In the genomic region with DNA sequence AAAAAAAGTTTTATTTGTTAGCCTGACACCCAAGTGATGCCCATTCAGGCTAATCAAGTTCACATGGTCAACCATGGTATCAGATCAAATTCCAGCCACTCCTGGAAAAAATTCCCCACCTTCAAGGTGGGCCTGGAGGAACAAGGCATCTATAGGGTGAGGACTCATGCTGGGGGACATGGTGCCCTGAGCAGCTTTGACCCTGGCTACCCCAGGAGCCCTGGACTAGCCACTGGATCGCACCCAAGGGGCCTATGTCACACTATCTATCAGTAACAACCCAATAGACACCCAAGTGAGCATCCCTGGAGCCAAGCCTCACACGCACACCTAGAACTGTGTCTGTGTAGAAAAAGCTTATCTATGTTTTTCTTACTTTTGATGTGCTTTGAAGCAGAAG, we compare ENCODE assay signal across 20 cellular contexts.
"Had no signal": no experiment of that assay in that cellular context is flagged by ENCODE, and none has a peak within 500 bp of the region (broad histone marks: within the 10 kb centered on the region; RNA-seq: fewer than 3 reads in every experiment).

No MANE protein-coding gene starts in this region.

- H3K9me3 ChIP-seq: SJSA1 had no signal

- H3K27me3 ChIP-seq: SJSA1 had no signal

- H3K27ac ChIP-seq: KMS-11, SJSA1, SK-N-MC had no signal

- H3K4me2 ChIP-seq: KMS-11 had no signal

- DNase-seq: Kasumi-1; MM.1S; NCI-H1092 treated with DMSO at 0.1 percent for 48 hours; NCI-H1436; NCI-H187; NCI-H2029; NCI-H2081 treated with DMSO at 0.1 percent for 48 hours; NCI-H2171; NCI-H226; NCI-H446; NCI-H510A; NCI-H524 treated with DMSO at 0.1 percent for 48 hours; NCI-H69; NCI-H774; NK-92 treated with Interleukin-12 subunit alpha and Interleukin-12 subunit beta, amount 100 ng/mL, for 24 hours; PC-3; SIG-M5 had no signal

- H3K4me3 ChIP-seq: SJSA1, SK-N-MC had no signal
